ENCODE assay signal across 9 cellular contexts in genomic region chr5:173315495-173316352, GRCh38. TPM values are rescaled to one million over a fixed set of nuclear protein-coding genes. Genes with fewer than 3 reads are reported as not detected.
A peak's percentile ranks its signal among the peaks of the same experiment; 100 is the strongest.
DNase-seq lines count a peak whose midpoint lies in the region; ATAC-seq, FAIRE-seq and TF ChIP-seq lines count a peak whose summit lies in the region.
"Had no signal": no experiment of that assay in that cellular context is flagged by ENCODE, and none has a peak within 500 bp of the region (broad histone marks: within the 10 kb centered on the region; RNA-seq: fewer than 3 reads in every experiment).

No MANE protein-coding gene starts in this region.

- ATAC-seq in activated CD4-positive, CD25-positive, alpha-beta regulatory T cell treated with anti-CD3 and anti-CD28 coated beads, Interleukin-2, amount 50 U/mL, for 24 hours, result no peak

- peaks cover 43% of the 10 kb centered on the region for H3K36me3 Mint-ChIP-seq in chondrocyte (ENCODE audit: low read depth)

- TF ChIP-seq CTCF in chondrocyte (IDR thresholded peaks at IDR 0.05), result no peak

- FAIRE-seq in frontal cortex (lab: Jason Lieb, UNC), result no peak

- H3K27ac Mint-ChIP-seq in chondrocyte (ENCODE audit: unreplicated experiment), result peak overlapping the region; percentile 100
- H3K27ac Mint-ChIP-seq: T-helper 1 cell treated with Interleukin-12 subunit alpha and Interleukin-12 subunit beta and Interleukin-4 antibody, amounts not matched to agents 30 μg/mL and 1 μg/mL, for 36 hours had no signal

- H3K27me3 Mint-ChIP-seq in chondrocyte (ENCODE audit: low read depth), result no peaks in the 10 kb centered on the region

- H3K9me3 Mint-ChIP-seq in chondrocyte (ENCODE audit: low read depth), result no peaks in the 10 kb centered on the region
- H3K9me3 Mint-ChIP-seq: T-helper 1 cell treated with Interleukin-12 subunit alpha and Interleukin-12 subunit beta and Interleukin-4 antibody, amounts not matched to agents 30 μg/mL and 1 μg/mL, for 36 hours had no signal

- DNase-seq in AG08395 (ENCODE audit: low spot score) (peak; percentile 61), NCI-H1092 (lab: John Stamatoyannopoulos, UW) (peak; percentile 65), chondrocyte (ENCODE audit: low spot score) (no peak), mesenteric fat pad (ENCODE audit: low spot score) (peak; percentile 81), frontal cortex (ENCODE audit: low spot score in 2 of 2) (no peak), NCI-H226 (no peak), AG20443 (ENCODE audit: low spot score) (no peak)

- H3K4me1 Mint-ChIP-seq in chondrocyte (ENCODE audit: low read depth), result peaks cover 98% of the 10 kb centered on the region

- peak overlapping the region; percentile 41 for H3K4me3 Mint-ChIP-seq in chondrocyte (ENCODE audit: unreplicated experiment)
- H3K4me3 Mint-ChIP-seq: T-helper 1 cell treated with Interleukin-12 subunit alpha and Interleukin-12 subunit beta and Interleukin-4 antibody, amounts not matched to agents 30 μg/mL and 1 μg/mL, for 36 hours had no signal

RNA-seq across cellular contexts. Expression of gene STC2, which starts 12.5 kb away (rescaled TPM):
- total RNA-seq in chondrocyte (321 to 1,121 TPM (median 1,110 TPM) in 3 replicates), mesenteric fat pad (15.5 TPM), frontal cortex (0.82 TPM)

Comparison
In these comparisons a context has a peak if more than half of its experiments do, and no peak if none do; other contexts are left out.
1. DNase-seq: peak in AG08395 (single experiment), NCI-H1092 (single experiment) and mesenteric fat pad (single experiment); none in chondrocyte (single experiment), frontal cortex (0 of 2), NCI-H226 (single experiment) and AG20443 (single experiment).
2. RNA of gene STC2, which starts 12.5 kb away (total RNA-seq): 321 to 1,121 TPM in chondrocyte; 15.5 TPM in mesenteric fat pad (single experiment) and 0.82 TPM in frontal cortex (single experiment); every median in the first group is over 10 times any median in the second.